In the genomic region with DNA sequence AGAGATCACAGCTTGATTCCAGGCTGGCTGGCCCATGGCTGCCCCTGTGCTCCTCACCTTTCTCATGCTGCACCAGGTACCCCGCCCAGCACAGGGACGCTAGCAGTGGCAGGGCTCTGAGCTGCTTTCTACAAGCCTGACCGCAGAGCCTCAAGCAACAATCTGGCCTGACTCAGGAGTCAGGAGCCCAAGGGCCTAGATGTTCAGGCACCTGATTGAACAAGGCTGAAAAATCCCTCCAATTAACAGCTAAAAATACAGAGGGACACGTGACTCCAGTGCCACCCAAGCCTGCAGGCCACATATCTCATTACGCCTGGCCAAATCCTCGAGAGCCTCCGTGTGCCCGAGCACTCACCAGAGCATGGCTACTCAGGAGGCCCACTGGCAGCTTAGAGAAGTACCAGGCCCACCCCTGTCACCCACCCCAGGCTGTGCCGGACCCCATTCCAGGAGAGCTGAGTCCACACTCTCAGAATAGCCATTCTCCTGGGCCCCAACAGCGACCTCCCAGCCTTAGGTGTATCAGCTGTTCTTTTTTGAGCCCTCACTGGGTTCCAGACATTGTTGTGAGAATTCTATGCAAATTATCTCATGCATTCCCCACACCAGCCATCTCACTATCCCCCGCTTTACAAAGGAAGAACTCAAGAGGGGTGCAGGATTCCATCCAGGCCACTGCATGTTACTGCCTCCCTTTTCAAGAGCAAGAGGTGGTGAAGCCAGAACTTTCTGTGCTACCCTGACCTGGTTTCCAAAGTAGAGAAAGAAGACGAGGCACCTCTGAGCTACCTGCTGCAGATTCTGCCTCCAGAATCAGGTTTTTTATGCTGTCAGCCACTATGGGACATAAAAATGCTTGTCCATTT, we compare ENCODE assay signal across 18 cellular contexts.
DNase-seq lines count a peak whose midpoint lies in the region; ATAC-seq and TF ChIP-seq lines count a peak whose summit lies in the region.
"Had no signal": no experiment of that assay in that cellular context is flagged by ENCODE, and none has a peak within 500 bp of the region (broad histone marks: within the 10 kb centered on the region; RNA-seq: fewer than 3 reads in every experiment).

No MANE protein-coding gene starts in this region.

- H3K9me3 Mint-ChIP-seq in H9 = no peaks in the 10 kb centered on the region
- no peaks in the 10 kb centered on the region for H3K9me3 Mint-ChIP-seq in WTC11
- H3K9me3 Mint-ChIP-seq: activated CD8-positive, alpha-beta T cell treated with anti-CD3 and anti-CD28 coated beads for 36 hours; activated naive CD4-positive, alpha-beta T cell treated with anti-CD3 and anti-CD28 coated beads, Interleukin-2, amount 50 U/mL, for 72 hours; dendritic cell treated with granulocyte-macrophage colony-stimulating factor and Interleukin-4, amounts not matched to agents 40 ng/mL and 50 ng/mL, for 4 days; nephron progenitor cell had no signal

- no peak overlapping the region for H2BK120ac ChIP-seq in H9 (ENCODE audit: low read depth, low read length, poor library complexity, severe bottlenecking)

- TF ChIP-seq CTCF in H9 (conservative IDR thresholded peaks at IDR 0.05) = 0 out of 3 replicates have a peak, but pooled peaks have one; percentile 16
- TF ChIP-seq CTCF in WTC11 (IDR thresholded peaks at IDR 0.05) = no peak

- peaks cover 5% of the 10 kb centered on the region for H3K4me1 ChIP-seq in H9 (ENCODE audit: insufficient read depth, low read length)

- H4K8ac ChIP-seq in H9 (replicated peaks; ENCODE audit: insufficient read length, low read depth, low read length) = no peak overlapping the region

- no peak overlapping the region for H3K14ac ChIP-seq in H9 (ENCODE audit: insufficient read depth, low read length)

- H2BK12ac ChIP-seq in H9 (ENCODE audit: insufficient read length, low read depth, low read length) = no peak overlapping the region

- H3K9ac ChIP-seq in H9 (ENCODE audit: extremely low read depth, insufficient read length, low read length) = no peak overlapping the region

- H2AK5ac ChIP-seq in H9 (ENCODE audit: insufficient read length, low read length) = no peak overlapping the region

- H4K91ac ChIP-seq in H9 (ENCODE audit: insufficient read length, low read depth, low read length) = no peak overlapping the region

- H3K4me2 ChIP-seq in H9 (ENCODE audit: insufficient read depth, insufficient read length, low read length) = no peak overlapping the region

- no peak overlapping the region for H3K23ac ChIP-seq in H9 (ENCODE audit: insufficient read length, low read depth, low read length)

- H3K18ac ChIP-seq in H9 (ENCODE audit: insufficient read length, low read depth, low read length) = no peak overlapping the region

- CTCF ChIA-PET in WTC11 (lab: Charles Lee) = interaction anchor here (0.8 to 4.5 kb wide), 15 partner anchors 8 to 492 kb away, joined by 3 to 126 read pairs (median 5); no protein-coding TSS in a partner anchor

- H3K23me2 ChIP-seq in H9 (ENCODE audit: insufficient read length, low read depth, low read length, poor library complexity, severe bottlenecking) = no peaks in the 10 kb centered on the region

- H3K27me3 Mint-ChIP-seq in H9 (ENCODE audit: low read depth) (peaks cover 8% of the 10 kb centered on the region), WTC11 (ENCODE audit: low read depth) (peaks cover 3% of the 10 kb centered on the region; the same call in 1 of the 2 replicates)
- H3K27me3 Mint-ChIP-seq: activated CD8-positive, alpha-beta T cell treated with anti-CD3 and anti-CD28 coated beads for 36 hours had no signal

- no peaks in the 10 kb centered on the region for H3K79me1 ChIP-seq in H9 (ENCODE audit: insufficient read depth, low read depth, low read length, poor library complexity, severe bottlenecking)

- ATAC-seq in WTC11 = peak; percentile 12; the same call in 1 of the 2 replicates
- ATAC-seq: activated CD8-positive, alpha-beta T cell treated with anti-CD3 and anti-CD28 coated beads for 36 hours; activated naive CD4-positive, alpha-beta T cell treated with anti-CD3 and anti-CD28 coated beads, Interleukin-2, amount 50 U/mL, for 72 hours; gastroesophageal sphincter had no signal

- POLR2A ChIA-PET in WTC11 (lab: Charles Lee) = no interaction called here

- H2AFZ ChIP-seq in H9 (ENCODE audit: low read length) = no peak overlapping the region

- H3K79me2 ChIP-seq in H9 (ENCODE audit: insufficient read depth, low read length) = no peaks in the 10 kb centered on the region

- peaks cover 50 to 63% of the 10 kb centered on the region in 2 experiments for H3K4me1 Mint-ChIP-seq in H9
- H3K4me1 Mint-ChIP-seq in WTC11 = peaks cover 43% of the 10 kb centered on the region

- H3K36me3 Mint-ChIP-seq in H9 (ENCODE audit: insufficient read depth in 1 of 3, low read depth in 3 of 3) (peaks cover 0 to 4% (median 0%) of the 10 kb centered on the region in 3 experiments; a peak in 2 of 7 replicates), WTC11 (no peaks in the 10 kb centered on the region)
- H3K36me3 Mint-ChIP-seq: activated naive CD4-positive, alpha-beta T cell treated with anti-CD3 and anti-CD28 coated beads, Interleukin-2, amount 50 U/mL, for 72 hours had no signal

- H3K4me3 Mint-ChIP-seq in H9 (no peak overlapping the region), WTC11 (no peak overlapping the region)
- H3K4me3 Mint-ChIP-seq: activated CD8-positive, alpha-beta T cell treated with anti-CD3 and anti-CD28 coated beads for 36 hours; dendritic cell treated with granulocyte-macrophage colony-stimulating factor and Interleukin-4, amounts not matched to agents 40 ng/mL and 50 ng/mL, for 4 days; nephron progenitor cell had no signal

- no peak overlapping the region for H3T11ph ChIP-seq in H9 (ENCODE audit: low read length)

- H3K27me3 ChIP-seq in H9 (ENCODE audit: insufficient read depth, low read length) = no peaks in the 10 kb centered on the region
- H3K27me3 ChIP-seq: gastroesophageal sphincter, SJSA1 had no signal

- no peak overlapping the region for H2BK5ac ChIP-seq in H9 (ENCODE audit: insufficient read length, low read length)

- no peak overlapping the region for H3K4ac ChIP-seq in H9 (ENCODE audit: low read depth, low read length)

- no peaks in the 10 kb centered on the region for H3K9me3 ChIP-seq in H9 (ENCODE audit: control insufficient read depth, low read depth, low read length)
- H3K9me3 ChIP-seq: gastroesophageal sphincter, SJSA1 had no signal

- peak; percentile 49 for DNase-seq in H9
- DNase-seq in WTC11 (ENCODE audit: low spot score) = no peak
- peak; percentile 62 for DNase-seq in left kidney (ENCODE audit: low read depth, low spot score)
- DNase-seq in renal cortical epithelial cell (ENCODE audit: low read depth) = peak; percentile 9
- no peak for DNase-seq in NCI-H2107 treated with DMSO at 0.1 percent for 48 hours (lab: John Stamatoyannopoulos, UW; ENCODE audit: unreplicated experiment)
- no peak for DNase-seq in SK-N-DZ (ENCODE audit: low spot score)
- DNase-seq in dedifferentiated amniotic fluid mesenchymal stem cell (ENCODE audit: extremely low spot score) = no peak
- DNase-seq: activated CD4-positive, alpha-beta T cell treated with anti-CD3 and anti-CD28 coated beads for 1 hour; activated CD8-positive, alpha-beta T cell treated with anti-CD3 and anti-CD28 coated beads for 36 hours; DMS79 treated with DMSO at 0.1 percent for 48 hours; hypothalamus; NCI-H526 treated with DMSO at 0.1 percent for 48 hours; nephron progenitor cell; stimulated activated naive CD4-positive, alpha-beta T cell treated with Interleukin-2 at 50 U/mL for 16 hours had no signal

- H3K56ac ChIP-seq in H9 (ENCODE audit: insufficient read length, low read depth, low read length) = no peak overlapping the region

- H4K5ac ChIP-seq in H9 (ENCODE audit: insufficient read length, low read depth, low read length) = no peak overlapping the region

- no peak overlapping the region for H2BK20ac ChIP-seq in H9 (ENCODE audit: low read depth, low read length, poor library complexity, severe bottlenecking)

- WGBS in H9 (ENCODE audit: extremely low coverage, insufficient read length, low lambda C conversion rate) = no CpG with 5 or more reads among the region's 12 CpGs

- H3K27ac ChIP-seq in H9 (ENCODE audit: insufficient read length, low read depth, low read length) = no peak overlapping the region
- H3K27ac ChIP-seq: gastroesophageal sphincter, SJSA1 had no signal

- no peak overlapping the region for H2BK15ac ChIP-seq in H9 (ENCODE audit: low read depth, low read length)

- peak overlapping the region in 2 of 3 experiments; percentile 19 to 77; a peak in 1 of 7 replicates for H3K27ac Mint-ChIP-seq in H9
- H3K27ac Mint-ChIP-seq in WTC11 = 0 out of 2 replicates have a peak overlapping the region, but pooled peaks have one; percentile 52
- H3K27ac Mint-ChIP-seq: activated CD8-positive, alpha-beta T cell treated with anti-CD3 and anti-CD28 coated beads for 36 hours; activated naive CD4-positive, alpha-beta T cell treated with anti-CD3 and anti-CD28 coated beads, Interleukin-2, amount 50 U/mL, for 72 hours; dendritic cell treated with granulocyte-macrophage colony-stimulating factor and Interleukin-4, amounts not matched to agents 40 ng/mL and 50 ng/mL, for 4 days; nephron progenitor cell had no signal

- no peaks in the 10 kb centered on the region for H4K20me1 ChIP-seq in H9 (ENCODE audit: control insufficient read depth, insufficient read depth, insufficient read length)

TF ChIP-seq in WTC11, 78 proteins besides CTCF, POLR2A, EP300 and RAD21 (continues in another document):
- TF ChIP-seq, protein P1, sequence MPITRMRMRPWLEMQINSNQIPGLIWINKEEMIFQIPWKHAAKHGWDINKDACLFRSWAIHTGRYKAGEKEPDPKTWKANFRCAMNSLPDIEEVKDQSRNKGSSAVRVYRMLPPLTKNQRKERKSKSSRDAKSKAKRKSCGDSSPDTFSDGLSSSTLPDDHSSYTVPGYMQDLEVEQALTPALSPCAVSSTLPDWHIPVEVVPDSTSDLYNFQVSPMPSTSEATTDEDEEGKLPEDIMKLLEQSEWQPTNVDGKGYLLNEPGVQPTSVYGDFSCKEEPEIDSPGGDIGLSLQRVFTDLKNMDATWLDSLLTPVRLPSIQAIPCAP (CRISPR knock-in tag; IDR thresholded peaks at IDR 0.05) = no peak

Comparison
In these comparisons a context has a peak if more than half of its experiments do, and no peak if none do; other contexts are left out.
1. DNase-seq: peak in H9 (single experiment), left kidney (single experiment) and renal cortical epithelial cell (single experiment); none in WTC11 (single experiment), NCI-H2107 treated with DMSO at 0.1 percent for 48 hours (single experiment), SK-N-DZ (single experiment) and dedifferentiated amniotic fluid mesenchymal stem cell (single experiment).